Comparison of ENCODE assay signal across 1 cellular context in genomic region chr6:158559895-158560786, GRCh38.
TF ChIP-seq lines count a peak whose summit lies in the region.

TMEM181 (plus strand) TSS chr6:158560091; CDS start chr6:158560225, 134 bp downstream.

TF ChIP-seq in GM12878, 131 proteins besides CTCF, POLR2A, EP300 and RAD21 (continued from another document and continues in another):
- TF ChIP-seq USF1 (IDR thresholded peaks at IDR 0.05; ENCODE audit: borderline replicate concordance, extremely low read length, insufficient read depth, low read depth, low read length) (peak; percentile 96), TARDBP (IDR thresholded peaks at IDR 0.05; ENCODE audit: borderline replicate concordance) (no peak), IKZF1 (conservative IDR thresholded peaks at IDR 0.05) (peak; percentile 91), KLF5 (IDR thresholded peaks at IDR 0.05; ENCODE audit: partially characterized antibody) (peak; percentile 40), CREM (IDR thresholded peaks at IDR 0.05; ENCODE audit: low read depth) (peak; percentile 94), CBX3 (IDR thresholded peaks at IDR 0.05; ENCODE audit: borderline replicate concordance, low read depth) (no peak), PKNOX1 (IDR thresholded peaks at IDR 0.05) (no peak), SIX5 (IDR thresholded peaks at IDR 0.05; ENCODE audit: low read depth, low read length, severe bottlenecking) (peak; percentile 13), ETV6 (conservative IDR thresholded peaks at IDR 0.05 in 1 of 2, IDR thresholded peaks at IDR 0.05 in 1 of 2; ENCODE audit: borderline replicate concordance in 1 of 2, low read depth in 1 of 2) (peak in 1 of 2 experiments; percentile 26; a peak in 1 of 4 replicates), WRNIP1 (IDR thresholded peaks at IDR 0.05; ENCODE audit: borderline replicate concordance, low read depth, low read length) (no peak), CHD2 (IDR thresholded peaks at IDR 0.05; ENCODE audit: borderline replicate concordance, low read depth, low read length) (no peak), ZSCAN29 (IDR thresholded peaks at IDR 0.05) (peak; percentile 60; the same call in 1 of the 2 replicates), SUPT20H (IDR thresholded peaks at IDR 0.05; ENCODE audit: borderline replicate concordance, control insufficient read depth, low read depth, low read length) (no peak), POU2F2 (IDR thresholded peaks at IDR 0.05; ENCODE audit: borderline replicate concordance, low read depth, low read length) (no peak), IRF4 (IDR thresholded peaks at IDR 0.05; ENCODE audit: low read depth, low read length) (no peak), CUX1 (IDR thresholded peaks at IDR 0.05; ENCODE audit: insufficient replicate concordance, low read depth, low read length) (no peak), ATF3 (IDR thresholded peaks at IDR 0.05; ENCODE audit: borderline replicate concordance, extremely low read depth, low read depth, low read length) (peak; percentile 96), NR2C1 (IDR thresholded peaks at IDR 0.05) (peak; percentile 50; the same call in 1 of the 2 replicates), E2F8 (IDR thresholded peaks at IDR 0.05; ENCODE audit: low read depth, partially characterized antibody) (no peak), BACH1 (IDR thresholded peaks at IDR 0.05; ENCODE audit: borderline replicate concordance) (peak; percentile 88), HCFC1 (IDR thresholded peaks at IDR 0.05; ENCODE audit: low read length) (peak; percentile 52), RAD51 (IDR thresholded peaks at IDR 0.05) (no peak), IKZF2 (IDR thresholded peaks at IDR 0.05) (no peak), SREBF2 (IDR thresholded peaks at IDR 0.05; ENCODE audit: low read length) (no peak), RB1 (IDR thresholded peaks at IDR 0.05; ENCODE audit: borderline replicate concordance) (0 out of 2 replicates have a peak, but pooled peaks have one; percentile 58), LARP7 (IDR thresholded peaks at IDR 0.05) (peak; percentile 87), FOS (IDR thresholded peaks at IDR 0.05; ENCODE audit: borderline replicate concordance, extremely low read depth, insufficient read length) (no peak), FOXM1 (IDR thresholded peaks at IDR 0.05; ENCODE audit: low read depth, low read length) (no peak), BHLHE40 (IDR thresholded peaks at IDR 0.05; ENCODE audit: borderline replicate concordance in 1 of 2, low read depth in 2 of 2, low read length in 1 of 2) (peak; percentile 96 to 99), JUND (IDR thresholded peaks at IDR 0.05; ENCODE audit: low read depth, low read length) (no peak), RBBP5 (conservative IDR thresholded peaks at IDR 0.05) (no peak), IRF5 (IDR thresholded peaks at IDR 0.05; ENCODE audit: borderline replicate concordance) (no peak), MXI1 (IDR thresholded peaks at IDR 0.05; ENCODE audit: low read depth, low read length) (peak; percentile 81), SMARCA5 (IDR thresholded peaks at IDR 0.05) (peak; percentile 83), PML (IDR thresholded peaks at IDR 0.05; ENCODE audit: low read length) (peak; percentile 46; the same call in 1 of the 2 replicates), SMAD5 (IDR thresholded peaks at IDR 0.05; ENCODE audit: low read depth) (peak; percentile 48; the same call in 1 of the 2 replicates), TAF1 (IDR thresholded peaks at IDR 0.05; ENCODE audit: borderline replicate concordance, low read depth, low read length) (peak; percentile 76; the same call in 1 of the 2 replicates), ZNF687 (IDR thresholded peaks at IDR 0.05) (peak; percentile 81), RCOR1 (conservative IDR thresholded peaks at IDR 0.05; ENCODE audit: low read depth, low read length) (0 out of 2 replicates have a peak, but pooled peaks have one; percentile 33), DPF2 (IDR thresholded peaks at IDR 0.05) (peak; percentile 92), BMI1 (IDR thresholded peaks at IDR 0.05; ENCODE audit: borderline replicate concordance) (no peak), GABPA (IDR thresholded peaks at IDR 0.05; ENCODE audit: low read depth) (no peak), SIN3A (IDR thresholded peaks at IDR 0.05; ENCODE audit: low read depth, low read length) (peak; percentile 80; the same call in 1 of the 2 replicates), ELK1 (IDR thresholded peaks at IDR 0.05; ENCODE audit: low read depth, low read length) (peak; percentile 41; the same call in 1 of the 2 replicates), EED (IDR thresholded peaks at IDR 0.05; ENCODE audit: low read depth) (no peak), MYC (IDR thresholded peaks at IDR 0.05; ENCODE audit: insufficient read depth, insufficient read length, insufficient replicate concordance, low read length, severe bottlenecking) (peak; percentile 29), CBFB (IDR thresholded peaks at IDR 0.05; ENCODE audit: low read depth) (no peak), SUZ12 (IDR thresholded peaks at IDR 0.05; ENCODE audit: unreplicated experiment) (no peak), POLR2AphosphoS2 (IDR thresholded peaks at IDR 0.05; ENCODE audit: low read depth, low read length) (peak; percentile 72; the same call in 1 of the 2 replicates), GATAD2B (conservative IDR thresholded peaks at IDR 0.05; ENCODE audit: low read depth) (peak; percentile 91; the same call in 1 of the 2 replicates), RELA (IDR thresholded peaks at IDR 0.05; ENCODE audit: borderline replicate concordance, partially characterized antibody) (no peak)
